Comparison of ENCODE assay signal across 17 cellular contexts in the genomic region with DNA sequence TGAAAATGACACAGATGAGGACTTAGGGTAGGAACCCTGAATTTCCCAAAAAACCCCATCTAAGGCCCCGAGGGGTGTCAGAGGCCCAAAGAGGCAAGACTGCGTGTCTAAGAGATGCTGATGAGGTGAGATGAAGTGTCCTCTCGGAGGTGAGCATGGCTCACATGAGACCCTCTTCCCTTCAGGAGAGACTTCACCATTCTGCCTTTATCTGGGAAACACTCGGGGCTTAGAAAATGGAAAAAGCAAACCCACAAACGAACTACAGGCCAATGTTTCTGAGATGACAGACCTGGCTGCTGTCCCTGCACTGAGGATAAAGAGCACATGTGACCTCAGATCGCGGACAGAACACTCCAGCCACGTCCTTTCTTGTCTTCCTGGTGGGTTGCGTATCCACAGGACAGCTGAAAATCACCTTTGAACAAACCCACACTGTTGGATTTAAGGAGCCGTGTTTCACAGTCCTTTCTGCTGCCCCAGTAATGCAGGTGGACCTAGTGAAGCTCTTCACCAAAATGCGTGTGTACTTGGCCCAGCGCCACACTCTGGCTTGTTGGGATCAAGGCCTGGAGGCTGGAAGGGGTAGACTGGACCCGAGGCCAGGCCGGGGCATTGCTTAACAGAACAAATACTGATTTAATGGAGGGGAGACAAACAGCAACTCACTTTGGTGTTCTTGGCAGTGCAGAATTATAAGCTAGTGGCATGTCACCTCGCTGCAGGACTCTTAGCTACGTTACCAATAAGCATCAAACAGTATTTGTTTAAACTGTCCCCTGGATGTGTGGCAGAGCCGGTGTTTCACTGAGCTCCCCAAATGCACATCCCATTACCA. TPM values are rescaled to one million over a fixed set of nuclear protein-coding genes. Genes with fewer than 3 reads are reported as not detected.
"Had no signal": no experiment of that assay in that cellular context is flagged by ENCODE, and none has a peak within 500 bp of the region (broad histone marks: within the 10 kb centered on the region; RNA-seq: fewer than 3 reads in every experiment).

No MANE protein-coding gene starts in this region.

RNA-seq across cellular contexts. Expression of a gene that starts 15.3 kb away (rescaled TPM):
- total RNA-seq: activated B cell treated with CpG ODN at 0.5 μM for 24 hours; activated CD8-positive, alpha-beta T cell treated with anti-CD3 and anti-CD28 coated beads for 36 hours; activated T-cell treated with anti-CD3 and anti-CD28 coated beads, Interleukin-2, amount 50 U/mL, for 4 hours; activated T-helper 17 cell treated with anti-CD3 and anti-CD28 coated beads, Interleukin-2, amount 50 U/mL, for 72 hours; astrocyte; cardiac muscle cell; colonic mucosa; dermis microvascular lymphatic vessel endothelial cell; endothelial cell of umbilical vein; esophagus squamous epithelium; fibroblast of lung; fibroblast of villous mesenchyme; gastroesophageal sphincter; glomerular endothelial cell; T-helper 17 cell had no signal
- polyA plus RNA-seq: adipose tissue, cardiac muscle cell, endothelial cell of umbilical vein, esophagus, fibroblast of lung had no signal

RNA-seq across cellular contexts. Expression of a gene that starts 18.5 kb away (rescaled TPM):
- total RNA-seq: activated B cell treated with CpG ODN at 0.5 μM for 24 hours; activated CD8-positive, alpha-beta T cell treated with anti-CD3 and anti-CD28 coated beads for 36 hours; activated T-cell treated with anti-CD3 and anti-CD28 coated beads, Interleukin-2, amount 50 U/mL, for 4 hours; activated T-helper 17 cell treated with anti-CD3 and anti-CD28 coated beads, Interleukin-2, amount 50 U/mL, for 72 hours; astrocyte; cardiac muscle cell; dermis microvascular lymphatic vessel endothelial cell; endothelial cell of umbilical vein; fibroblast of lung; fibroblast of villous mesenchyme; gastroesophageal sphincter; glomerular endothelial cell; T-helper 17 cell had no signal
- polyA plus RNA-seq: adipose tissue, cardiac muscle cell, endothelial cell of umbilical vein, fibroblast of lung had no signal
